ENCODE assay signal across 24 cellular contexts in genomic region chr13:77749481-77749880, GRCh38. TPM values are rescaled to one million over a fixed set of nuclear protein-coding genes. Genes with fewer than 3 reads are reported as not detected.
DNase-seq lines count a peak whose midpoint lies in the region; ATAC-seq and TF ChIP-seq lines count a peak whose summit lies in the region.
"Had no signal": no experiment of that assay in that cellular context is flagged by ENCODE, and none has a peak within 500 bp of the region (broad histone marks: within the 10 kb centered on the region; RNA-seq: fewer than 3 reads in every experiment).

No MANE protein-coding gene starts in this region.

- peaks cover 33% of the 10 kb centered on the region for H3K36me3 ChIP-seq in CD4-positive, CD25-positive, alpha-beta regulatory T cell (ENCODE audit: control insufficient read depth, insufficient read depth, low read length)
- H3K36me3 ChIP-seq: suprapubic skin had no signal

- peaks cover 29% of the 10 kb centered on the region for H3K36me3 Mint-ChIP-seq in CD4-positive, CD25-positive, alpha-beta regulatory T cell
- H3K36me3 Mint-ChIP-seq in activated T-helper 17 cell treated with anti-CD3 and anti-CD28 coated beads, Interleukin-2, amount 50 U/mL, for 72 hours (ENCODE audit: low read depth), result peaks cover 57% of the 10 kb centered on the region

- no peaks in the 10 kb centered on the region for H3K9me3 Mint-ChIP-seq in CD4-positive, CD25-positive, alpha-beta regulatory T cell
- no peaks in the 10 kb centered on the region for H3K9me3 Mint-ChIP-seq in activated T-helper 17 cell treated with anti-CD3 and anti-CD28 coated beads, Interleukin-2, amount 50 U/mL, for 72 hours
- H3K9me3 Mint-ChIP-seq: activated CD4-positive, alpha-beta T cell treated with anti-CD3 and anti-CD28 coated beads, Interleukin-2, amount 10 ng/mL, durations not matched to agents 7 days and 5 days; activated naive CD8-positive, alpha-beta T cell treated with anti-CD3 and anti-CD28 coated beads for 36 hours had no signal

- DNase-seq in CD4-positive, CD25-positive, alpha-beta regulatory T cell, result no peak
- DNase-seq in HT1080 (ENCODE audit: low read depth), result peak; percentile 11
- peak; percentile 18 for DNase-seq in astrocyte of the spinal cord (ENCODE audit: low read depth, low spot score)
- peak; percentile 63 for DNase-seq in kidney tubule cell (ENCODE audit: low spot score)
- DNase-seq in erythroblast (lab: John Stamatoyannopoulos, UW), result no peak
- no peak for DNase-seq in T-helper 1 cell
- DNase-seq: activated CD4-positive, alpha-beta T cell treated with anti-CD3 and anti-CD28 coated beads, Interleukin-2, amount 10 ng/mL, durations not matched to agents 7 days and 5 days; activated naive CD8-positive, alpha-beta T cell treated with anti-CD3 and anti-CD28 coated beads for 36 hours; Calu3; effector memory CD4-positive, alpha-beta T cell; EL; Kasumi-1; mammary epithelial cell; MV-4-11; NCI-H1694 treated with DMSO at 0.1 percent for 48 hours; nucleus accumbens; RPMI8226 had no signal

- peak overlapping the region in 2 of 3 donors; percentile 10 to 39 for H3K27ac Mint-ChIP-seq in CD4-positive, CD25-positive, alpha-beta regulatory T cell
- no peak overlapping the region for H3K27ac Mint-ChIP-seq in activated T-helper 17 cell treated with anti-CD3 and anti-CD28 coated beads, Interleukin-2, amount 50 U/mL, for 72 hours
- H3K27ac Mint-ChIP-seq: activated CD4-positive, alpha-beta T cell treated with anti-CD3 and anti-CD28 coated beads, Interleukin-2, amount 10 ng/mL, durations not matched to agents 7 days and 5 days; activated naive CD8-positive, alpha-beta T cell treated with anti-CD3 and anti-CD28 coated beads for 36 hours had no signal

- no peak overlapping the region for H3K27ac ChIP-seq in CD4-positive, CD25-positive, alpha-beta regulatory T cell (ENCODE audit: insufficient read depth, low read length, poor library complexity, severe bottlenecking)
- H3K27ac ChIP-seq: BLaER1, skin epidermis, suprapubic skin, VCaP had no signal

- TF ChIP-seq POLR2A in erythroblast (IDR thresholded peaks at IDR 0.05; ENCODE audit: low read length), result no peak

- no peaks in the 10 kb centered on the region for H3K27me3 ChIP-seq in CD4-positive, CD25-positive, alpha-beta regulatory T cell (ENCODE audit: control insufficient read depth, insufficient read depth, low read length)
- H3K27me3 ChIP-seq: BLaER1, suprapubic skin had no signal

- no peaks in the 10 kb centered on the region for H3K9me3 ChIP-seq in CD4-positive, CD25-positive, alpha-beta regulatory T cell (ENCODE audit: control insufficient read depth in 2 of 2, low read length in 2 of 2)
- H3K9me3 ChIP-seq: BLaER1, suprapubic skin had no signal

- ATAC-seq in CD4-positive, CD25-positive, alpha-beta regulatory T cell (ENCODE audit: low read depth in 2 of 2), result no peak
- no peak for ATAC-seq in activated T-helper 17 cell treated with anti-CD3 and anti-CD28 coated beads, Interleukin-2, amount 50 U/mL, for 72 hours (replicated peaks)
- ATAC-seq in esophagus mucosa, result no peak

- in situ Hi-C loops in astrocyte of the spinal cord (cut with HindIII; ENCODE audit: low sequenced_read_pairs), result no loop called here

- peaks cover 18 to 28% (median 25%) of the 10 kb centered on the region in 4 donors for H3K4me1 Mint-ChIP-seq in CD4-positive, CD25-positive, alpha-beta regulatory T cell
- H3K4me1 Mint-ChIP-seq in activated T-helper 17 cell treated with anti-CD3 and anti-CD28 coated beads, Interleukin-2, amount 50 U/mL, for 72 hours, result peaks cover 18% of the 10 kb centered on the region

- no peaks in the 10 kb centered on the region for H3K4me1 ChIP-seq in CD4-positive, CD25-positive, alpha-beta regulatory T cell (ENCODE audit: control insufficient read depth, insufficient read depth, low read length, poor library complexity, severe bottlenecking)
- H3K4me1 ChIP-seq: suprapubic skin had no signal

- no peak for TF ChIP-seq CTCF in astrocyte of the spinal cord (IDR thresholded peaks at IDR 0.05; ENCODE audit: low read depth, low read length)

- H3K27me3 Mint-ChIP-seq in CD4-positive, CD25-positive, alpha-beta regulatory T cell, result no peaks in the 10 kb centered on the region
- no peaks in the 10 kb centered on the region for H3K27me3 Mint-ChIP-seq in activated T-helper 17 cell treated with anti-CD3 and anti-CD28 coated beads, Interleukin-2, amount 50 U/mL, for 72 hours
- H3K27me3 Mint-ChIP-seq: activated CD4-positive, alpha-beta T cell treated with anti-CD3 and anti-CD28 coated beads, Interleukin-2, amount 10 ng/mL, durations not matched to agents 7 days and 5 days; activated naive CD8-positive, alpha-beta T cell treated with anti-CD3 and anti-CD28 coated beads for 36 hours had no signal

- H3K4me3 ChIP-seq in CD4-positive, CD25-positive, alpha-beta regulatory T cell (ENCODE audit: low read depth, low read length), result no peak overlapping the region
- no peak overlapping the region for H3K4me3 ChIP-seq in astrocyte of the spinal cord (ENCODE audit: low read depth, low read length)
- H3K4me3 ChIP-seq: BLaER1, skin epidermis, suprapubic skin had no signal

- H3K4me3 Mint-ChIP-seq in CD4-positive, CD25-positive, alpha-beta regulatory T cell, result no peak overlapping the region
- H3K4me3 Mint-ChIP-seq in activated T-helper 17 cell treated with anti-CD3 and anti-CD28 coated beads, Interleukin-2, amount 50 U/mL, for 72 hours, result no peak overlapping the region
- H3K4me3 Mint-ChIP-seq: activated CD4-positive, alpha-beta T cell treated with anti-CD3 and anti-CD28 coated beads, Interleukin-2, amount 10 ng/mL, durations not matched to agents 7 days and 5 days; activated naive CD8-positive, alpha-beta T cell treated with anti-CD3 and anti-CD28 coated beads for 36 hours had no signal

RNA-seq across cellular contexts. Expression of gene SLAIN1, which starts 52.0 kb away (rescaled TPM):
- 27.7 TPM for total RNA-seq in CD4-positive, CD25-positive, alpha-beta regulatory T cell
- polyA plus RNA-seq in CD4-positive, CD25-positive, alpha-beta regulatory T cell, result 10 to 100 TPM; 22.0 to 42.0 (median 25.0) TPM
- 4.2 and 6.1 TPM in 2 replicates for total RNA-seq in HT1080 (2014; rRNA removed; shearing (Covaris generic))
- polyA plus RNA-seq in HT1080 (2015; cell fraction: cytosol; rRNA removed), result 4.5 and 4.7 TPM in 2 replicates
- 3.3 and 7.3 TPM in 2 replicates for polyA plus RNA-seq in HT1080 (2015; cell fraction: nucleus; rRNA removed)
- total RNA-seq in activated T-helper 17 cell treated with anti-CD3 and anti-CD28 coated beads, Interleukin-2, amount 50 U/mL, for 72 hours, result 10 to 100 TPM; 17.1 to 34.4 TPM
- total RNA-seq in esophagus mucosa, result 0.32 TPM
- total RNA-seq: mammary epithelial cell had no signal
- polyA plus RNA-seq: keratinocyte, mammary epithelial cell had no signal

Comparison
In these comparisons a context has a peak if more than half of its experiments do, and no peak if none do; other contexts are left out.
1. DNase-seq: peak in HT1080 (single experiment), astrocyte of the spinal cord (single experiment) and kidney tubule cell (single experiment); none in CD4-positive, CD25-positive, alpha-beta regulatory T cell (0 of 3), erythroblast (0 of 2) and T-helper 1 cell (0 of 5).